Comparison of ENCODE assay signal across 10 cellular contexts in the genomic region with DNA sequence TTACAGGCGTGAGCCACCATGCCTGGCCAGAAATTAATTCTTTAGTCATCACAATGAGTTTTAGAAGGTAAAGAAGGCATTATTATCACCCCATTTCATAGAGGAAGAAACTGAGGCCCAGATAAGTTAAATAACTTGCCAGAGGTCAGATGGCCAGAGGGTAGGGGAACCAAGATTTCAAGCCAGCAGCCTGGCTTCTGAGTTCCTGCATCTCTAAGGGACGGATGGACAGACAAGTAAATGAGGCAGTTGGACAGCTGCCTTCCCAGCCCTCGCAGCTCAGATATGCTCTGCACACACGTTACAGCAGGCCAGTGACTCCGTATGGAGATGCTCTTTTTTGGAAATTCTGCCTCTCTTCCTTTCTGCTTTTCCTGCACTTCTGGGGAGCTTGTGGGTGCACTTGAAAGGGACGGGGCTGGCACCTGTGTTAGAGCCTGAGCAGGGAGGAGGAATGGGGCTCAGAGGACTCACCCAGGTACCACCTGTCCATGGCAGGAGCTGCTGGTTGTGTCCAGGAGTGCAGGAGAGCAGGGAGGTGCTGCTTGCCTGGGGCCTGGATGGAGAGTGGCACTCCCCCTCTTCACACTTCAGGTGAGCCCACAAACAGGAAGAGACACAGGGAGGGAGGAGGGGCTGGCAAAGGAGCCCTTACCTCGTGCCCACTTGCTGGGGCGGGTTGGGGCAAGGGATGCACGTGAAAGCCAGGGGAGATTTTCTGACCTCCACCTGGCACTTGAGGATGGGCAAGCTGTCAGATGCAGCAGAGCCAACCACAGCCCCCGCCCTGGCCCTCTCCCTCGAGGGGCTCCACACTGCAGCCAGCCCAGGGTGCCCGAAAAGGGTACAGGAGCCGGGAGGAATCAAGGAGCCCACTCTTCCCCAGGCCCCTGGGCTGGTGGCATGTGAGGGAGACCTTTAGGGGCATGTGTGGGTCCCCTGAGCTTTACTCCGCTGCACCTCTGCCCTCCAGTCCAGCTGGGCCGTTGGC. TPM values are rescaled to one million over a fixed set of nuclear protein-coding genes. Genes with fewer than 3 reads are reported as not detected.
A peak's percentile ranks its signal among the peaks of the same experiment; 100 is the strongest.
DNase-seq lines count a peak whose midpoint lies in the region; ATAC-seq and TF ChIP-seq lines count a peak whose summit lies in the region.
"Had no signal": no experiment of that assay in that cellular context is flagged by ENCODE, and none has a peak within 500 bp of the region (broad histone marks: within the 10 kb centered on the region; RNA-seq: fewer than 3 reads in every experiment).

No MANE protein-coding gene starts in this region.

- ATAC-seq in stimulated activated naive B cell treated with anti-CD40 and anti-IgM and Interleukin-4, amounts not matched to agents 10 μg/mL and 1 μg/mL and 100 μg/mL, for 72 hours (replicated peaks) = peak; percentile 8 to 13
- ATAC-seq in GM21528 (IDR thresholded peaks at IDR 0.05; ENCODE audit: low FRiP score, unreplicated experiment) (no peak), GM21723 (IDR thresholded peaks at IDR 0.05; ENCODE audit: unreplicated experiment) (no peak)

- TF ChIP-seq CTCF in WERI-Rb-1 (IDR thresholded peaks at IDR 0.05; ENCODE audit: low read depth, low read length) (no peak), endodermal cell (conservative IDR thresholded peaks at IDR 0.05) (no peak), RWPE1 (conservative IDR thresholded peaks at IDR 0.05; ENCODE audit: low read depth) (no peak)

- H3K27me3 ChIP-seq in WERI-Rb-1 (ENCODE audit: insufficient read depth, low read depth, severe bottlenecking) (no peaks in the 10 kb centered on the region), endodermal cell (ENCODE audit: control insufficient read depth, insufficient read depth, low read length, poor library complexity, severe bottlenecking) (no peaks in the 10 kb centered on the region)

- POLR2A ChIA-PET in RWPE1 (lab: Yijun Ruan, JAX; ENCODE audit: low non-redundant PET) = no interaction called here

- peaks cover 9% of the 10 kb centered on the region for H3K27me3 Mint-ChIP-seq in endodermal cell (ENCODE audit: insufficient read depth)
- peaks cover 25 to 33% of the 10 kb centered on the region in 2 donors for H3K27me3 Mint-ChIP-seq in stimulated activated naive B cell treated with anti-CD40 and anti-IgM and Interleukin-4, amounts not matched to agents 10 μg/mL and 1 μg/mL and 100 μg/mL, for 72 hours

- no peaks in the 10 kb centered on the region for H3K9me3 Mint-ChIP-seq in endodermal cell
- no peaks in the 10 kb centered on the region for H3K9me3 Mint-ChIP-seq in stimulated activated naive B cell treated with anti-CD40 and anti-IgM and Interleukin-4, amounts not matched to agents 10 μg/mL and 1 μg/mL and 100 μg/mL, for 72 hours
- H3K9me3 Mint-ChIP-seq: mesothelial cell of epicardium had no signal

- CTCF ChIA-PET in RWPE1 (lab: Yijun Ruan, JAX) = interaction anchor here (0.8 to 1.5 kb wide), 4 partner anchors 11 to 401 kb away, joined by 3 to 4 read pairs (median 3); no protein-coding TSS in a partner anchor

- H3K36me3 ChIP-seq in WERI-Rb-1 = no peaks in the 10 kb centered on the region
- H3K36me3 ChIP-seq in endodermal cell (ENCODE audit: control insufficient read depth, insufficient read depth, low read length) = no peaks in the 10 kb centered on the region

- H3K9me3 ChIP-seq in WERI-Rb-1 (ENCODE audit: severe bottlenecking) (no peaks in the 10 kb centered on the region), endodermal cell (ENCODE audit: control insufficient read depth, low read length) (no peaks in the 10 kb centered on the region)

- WGBS in endodermal cell (ENCODE audit: insufficient coverage in 1 of 2, insufficient read length in 1 of 2), 2 experiments = 91 to 98% methylated on average over 9 to 15 of the region's 15 CpGs

- no peak overlapping the region for H3K4me3 ChIP-seq in WERI-Rb-1 (ENCODE audit: low read depth, low read length)
- H3K4me3 ChIP-seq in endodermal cell (ENCODE audit: low read length) = no peak overlapping the region

- no peaks in the 10 kb centered on the region for H3K36me3 Mint-ChIP-seq in endodermal cell (ENCODE audit: low read depth)
- H3K36me3 Mint-ChIP-seq in stimulated activated naive B cell treated with anti-CD40 and anti-IgM and Interleukin-4, amounts not matched to agents 10 μg/mL and 1 μg/mL and 100 μg/mL, for 72 hours = no peaks in the 10 kb centered on the region
- H3K36me3 Mint-ChIP-seq: mesothelial cell of epicardium had no signal

- no peak overlapping the region for H3K9ac ChIP-seq in endodermal cell (ENCODE audit: extremely low read depth, low read length, poor library complexity, severe bottlenecking)

- H3K27ac ChIP-seq in WERI-Rb-1 (no peak overlapping the region), endodermal cell (ENCODE audit: low read depth, low read length) (no peak overlapping the region), RWPE1 (no peak overlapping the region)

- H3K4me1 Mint-ChIP-seq in endodermal cell = peaks cover 33% of the 10 kb centered on the region
- H3K4me1 Mint-ChIP-seq in stimulated activated naive B cell treated with anti-CD40 and anti-IgM and Interleukin-4, amounts not matched to agents 10 μg/mL and 1 μg/mL and 100 μg/mL, for 72 hours = peaks cover 53 to 76% of the 10 kb centered on the region in 2 donors

- DNase-seq in NCI-H2171 treated with DMSO at 0.1 percent for 48 hours (lab: John Stamatoyannopoulos, UW) (peak; percentile 0), NCI-H2171 (lab: John Stamatoyannopoulos, UW) (no peak), WERI-Rb-1 (peak; percentile 4), endodermal cell (peak; percentile 51), RWPE1 (ENCODE audit: low spot score) (no peak)
- DNase-seq in stimulated activated naive B cell treated with anti-CD40 and anti-IgM and Interleukin-4, amounts not matched to agents 10 μg/mL and 1 μg/mL and 100 μg/mL, for 72 hours = no peak

- peaks cover 2% of the 10 kb centered on the region for H3K4me1 ChIP-seq in endodermal cell (ENCODE audit: control insufficient read depth, insufficient read depth, low read length)

- H3K4me3 Mint-ChIP-seq in endodermal cell = no peak overlapping the region
- H3K4me3 Mint-ChIP-seq in stimulated activated naive B cell treated with anti-CD40 and anti-IgM and Interleukin-4, amounts not matched to agents 10 μg/mL and 1 μg/mL and 100 μg/mL, for 72 hours = peak overlapping the region; percentile 66 to 69
- H3K4me3 Mint-ChIP-seq: mesothelial cell of epicardium had no signal

- H3K27ac Mint-ChIP-seq in endodermal cell = no peak overlapping the region
- peak overlapping the region; percentile 93 for H3K27ac Mint-ChIP-seq in stimulated activated naive B cell treated with anti-CD40 and anti-IgM and Interleukin-4, amounts not matched to agents 10 μg/mL and 1 μg/mL and 100 μg/mL, for 72 hours
- H3K27ac Mint-ChIP-seq: mesothelial cell of epicardium had no signal

RNA-seq across cellular contexts. Expression of a gene that starts 3.3 kb away (rescaled TPM):
- total RNA-seq in endodermal cell = 1 to 10 TPM; 3.0 TPM
- polyA plus RNA-seq in endodermal cell (2013, experiment 1 of 2) = 1.0 TPM
- polyA plus RNA-seq in endodermal cell (2013, experiment 2 of 2) = 1.3 TPM
- polyA plus RNA-seq: AG04450 had no signal

RNA-seq across cellular contexts. Expression of a gene that starts 30.8 kb away (rescaled TPM):
- 10 to 100 TPM in 1 of 2 donors, 1 to 10 TPM in 1; 5.6 to 10.9 TPM for total RNA-seq in endodermal cell
- polyA plus RNA-seq in endodermal cell (2013, experiment 1 of 2) = 1.4 TPM
- polyA plus RNA-seq in endodermal cell (2013, experiment 2 of 2) = 0.50 TPM
- polyA plus RNA-seq: AG04450 had no signal

RNA-seq across cellular contexts. Expression of a gene that starts 48.6 kb away (rescaled TPM):
- 10 to 100 TPM; 54.1 to 61.8 TPM for total RNA-seq in endodermal cell
- 197 TPM for polyA plus RNA-seq in endodermal cell (2013, experiment 1 of 2)
- polyA plus RNA-seq in endodermal cell (2013, experiment 2 of 2) = 184 TPM

Comparison
In these comparisons a context has a peak if more than half of its experiments do, and no peak if none do; other contexts are left out.
1. DNase-seq: peak in NCI-H2171 treated with DMSO at 0.1 percent for 48 hours (single experiment), WERI-Rb-1 (single experiment) and endodermal cell (single experiment); none in NCI-H2171 (single experiment), stimulated activated naive B cell treated with anti-CD40 and anti-IgM and Interleukin-4, amounts not matched to agents 10 μg/mL and 1 μg/mL and 100 μg/mL, for 72 hours (single experiment) and RWPE1 (single experiment).
2. ATAC-seq: peak in stimulated activated naive B cell treated with anti-CD40 and anti-IgM and Interleukin-4, amounts not matched to agents 10 μg/mL and 1 μg/mL and 100 μg/mL, for 72 hours (2 of 2); none in GM21528 (single experiment) and GM21723 (single experiment).